Comparison of ENCODE assay signal across 9 cellular contexts in genomic region chr14:93186461-93186860, GRCh38. TPM values are rescaled to one million over a fixed set of nuclear protein-coding genes. Genes with fewer than 3 reads are reported as not detected.
DNase-seq lines count a peak whose midpoint lies in the region; ATAC-seq and TF ChIP-seq lines count a peak whose summit lies in the region.
"Had no signal": no experiment of that assay in that cellular context is flagged by ENCODE, and none has a peak within 500 bp of the region (broad histone marks: within the 10 kb centered on the region; RNA-seq: fewer than 3 reads in every experiment).

No MANE protein-coding gene starts in this region.

- H3K27ac Mint-ChIP-seq in activated naive CD4-positive, alpha-beta T cell treated with anti-CD3 and anti-CD28 coated beads for 36 hours = peak overlapping the region; percentile 44
- H3K27ac Mint-ChIP-seq in stimulated activated naive B cell treated with anti-CD40 and anti-IgM and Interleukin-4, amounts not matched to agents 10 μg/mL and 1 μg/mL and 100 μg/mL, for 72 hours = no peak overlapping the region

- in situ Hi-C loops in SK-MEL-5 (cut with HindIII; ENCODE audit: low pct_unique_long_range_greater_than_20kb, low sequenced_read_pairs) = no loop called here

- CTCF ChIA-PET in activated naive CD4-positive, alpha-beta T cell treated with anti-CD3 and anti-CD28 coated beads for 36 hours (lab: Charles Lee) = interaction anchor here (0.6 to 0.8 kb wide), 3 partner anchors 8 to 145 kb away, joined by 3 to 5 read pairs (median 5); no protein-coding TSS in a partner anchor

- H3K4me3 Mint-ChIP-seq in activated naive CD4-positive, alpha-beta T cell treated with anti-CD3 and anti-CD28 coated beads for 36 hours = peak overlapping the region; percentile 41
- peak overlapping the region; percentile 29 to 71 for H3K4me3 Mint-ChIP-seq in stimulated activated naive B cell treated with anti-CD40 and anti-IgM and Interleukin-4, amounts not matched to agents 10 μg/mL and 1 μg/mL and 100 μg/mL, for 72 hours

- peaks cover 42% of the 10 kb centered on the region for H3K4me1 Mint-ChIP-seq in activated naive CD4-positive, alpha-beta T cell treated with anti-CD3 and anti-CD28 coated beads for 36 hours (ENCODE audit: low read depth)
- H3K4me1 Mint-ChIP-seq in stimulated activated naive B cell treated with anti-CD40 and anti-IgM and Interleukin-4, amounts not matched to agents 10 μg/mL and 1 μg/mL and 100 μg/mL, for 72 hours = peaks cover 19 to 28% of the 10 kb centered on the region in 2 donors

- H3K27me3 Mint-ChIP-seq in activated naive CD4-positive, alpha-beta T cell treated with anti-CD3 and anti-CD28 coated beads for 36 hours (ENCODE audit: low read depth) = no peaks in the 10 kb centered on the region
- no peaks in the 10 kb centered on the region for H3K27me3 Mint-ChIP-seq in stimulated activated naive B cell treated with anti-CD40 and anti-IgM and Interleukin-4, amounts not matched to agents 10 μg/mL and 1 μg/mL and 100 μg/mL, for 72 hours

- peaks cover 15% of the 10 kb centered on the region for H3K36me3 Mint-ChIP-seq in activated naive CD4-positive, alpha-beta T cell treated with anti-CD3 and anti-CD28 coated beads for 36 hours (ENCODE audit: low read depth)
- peaks cover 8 to 22% of the 10 kb centered on the region in 2 donors for H3K36me3 Mint-ChIP-seq in stimulated activated naive B cell treated with anti-CD40 and anti-IgM and Interleukin-4, amounts not matched to agents 10 μg/mL and 1 μg/mL and 100 μg/mL, for 72 hours

- intact Hi-C loops in activated naive CD4-positive, alpha-beta T cell treated with anti-CD3 and anti-CD28 coated beads for 36 hours (cut with micrococcal nuclease) = loop anchor here (10.0 kb wide), 1 partner anchor 988 kb away; the partner anchor contains the start of gene PPP4R4

- no peak for DNase-seq in activated naive CD4-positive, alpha-beta T cell treated with anti-CD3 and anti-CD28 coated beads for 36 hours
- no peak for DNase-seq in activated naive CD4-positive, alpha-beta T cell treated with Interleukin-2 at 50 U/mL for 16 hours
- DNase-seq in SK-MEL-5 (ENCODE audit: low read depth, low spot score) = peak; percentile 77
- no peak for DNase-seq in epithelial cell of proximal tubule (ENCODE audit: low read depth)
- DNase-seq in stimulated activated naive B cell treated with anti-CD40 and anti-IgM and Interleukin-4, amounts not matched to agents 10 μg/mL and 1 μg/mL and 100 μg/mL, for 72 hours = no peak
- DNase-seq in SW 1271 (lab: John Stamatoyannopoulos, UW) = no peak
- no peak for DNase-seq in occipital lobe (lab: John Stamatoyannopoulos, UW)
- DNase-seq: NCI-H187 had no signal

- no peak for TF ChIP-seq CTCF in epithelial cell of proximal tubule (conservative IDR thresholded peaks at IDR 0.05; ENCODE audit: low read depth, low read length)

- H3K4me3 ChIP-seq in epithelial cell of proximal tubule (ENCODE audit: low read depth, low read length) = peak overlapping the region; percentile 98

- no peak for ATAC-seq in stimulated activated naive B cell treated with anti-CD40 and anti-IgM and Interleukin-4, amounts not matched to agents 10 μg/mL and 1 μg/mL and 100 μg/mL, for 72 hours (replicated peaks)
- ATAC-seq in GM19035 (IDR thresholded peaks at IDR 0.05; ENCODE audit: unreplicated experiment) = no peak

- no peaks in the 10 kb centered on the region for H3K9me3 Mint-ChIP-seq in activated naive CD4-positive, alpha-beta T cell treated with anti-CD3 and anti-CD28 coated beads for 36 hours
- H3K9me3 Mint-ChIP-seq in stimulated activated naive B cell treated with anti-CD40 and anti-IgM and Interleukin-4, amounts not matched to agents 10 μg/mL and 1 μg/mL and 100 μg/mL, for 72 hours = no peaks in the 10 kb centered on the region

RNA-seq across cellular contexts. Expression of gene LYSET, which starts 1.3 kb away (rescaled TPM):
- 10 to 100 TPM; 11.4 to 11.6 TPM for total RNA-seq in activated naive CD4-positive, alpha-beta T cell treated with anti-CD3 and anti-CD28 coated beads for 36 hours
- 127 and 135 TPM in 2 replicates for total RNA-seq in SK-MEL-5 (2014; rRNA removed; shearing (Covaris generic))
- polyA plus RNA-seq in SK-MEL-5 (2015; cell fraction: cytosol; rRNA removed) = 59.4 and 65.3 TPM in 2 replicates
- 27.2 and 34.7 TPM in 2 replicates for polyA plus RNA-seq in SK-MEL-5 (2015; cell fraction: nucleus; rRNA removed)
- total RNA-seq in epithelial cell of proximal tubule (3.3 and 13.1 TPM in 2 replicates), occipital lobe (8.6 TPM)

RNA-seq across cellular contexts. Expression of gene MOAP1, which starts 1.8 kb away (rescaled TPM):
- 10 to 100 TPM; 11.9 to 13.1 TPM for total RNA-seq in activated naive CD4-positive, alpha-beta T cell treated with anti-CD3 and anti-CD28 coated beads for 36 hours
- 82.9 and 91.5 TPM in 2 replicates for total RNA-seq in SK-MEL-5 (2014; rRNA removed; shearing (Covaris generic))
- polyA plus RNA-seq in SK-MEL-5 (2015; cell fraction: cytosol; rRNA removed) = 39.3 and 45.6 TPM in 2 replicates
- polyA plus RNA-seq in SK-MEL-5 (2015; cell fraction: nucleus; rRNA removed) = 29.8 and 30.5 TPM in 2 replicates
- 13.7 and 19.7 TPM in 2 replicates for total RNA-seq in epithelial cell of proximal tubule
- 70.3 TPM for total RNA-seq in occipital lobe

RNA-seq across cellular contexts. Expression of gene GON7, which starts 20.4 kb away (rescaled TPM):
- 1 to 10 TPM; 4.8 to 7.0 TPM for total RNA-seq in activated naive CD4-positive, alpha-beta T cell treated with anti-CD3 and anti-CD28 coated beads for 36 hours
- total RNA-seq in SK-MEL-5 (2014; rRNA removed; shearing (Covaris generic)) = 30.6 and 31.9 TPM in 2 replicates
- polyA plus RNA-seq in SK-MEL-5 (2015; cell fraction: cytosol; rRNA removed) = 20.6 and 22.0 TPM in 2 replicates
- polyA plus RNA-seq in SK-MEL-5 (2015; cell fraction: nucleus; rRNA removed) = 2.4 and 3.4 TPM in 2 replicates
- total RNA-seq in epithelial cell of proximal tubule (16.7 and 17.4 TPM in 2 replicates), occipital lobe (11.9 TPM)

RNA-seq across cellular contexts. Expression of gene UBR7, which starts 20.6 kb away (rescaled TPM):
- 10 to 100 TPM; 43.0 to 45.0 TPM for total RNA-seq in activated naive CD4-positive, alpha-beta T cell treated with anti-CD3 and anti-CD28 coated beads for 36 hours
- 28.0 and 36.6 TPM in 2 replicates for total RNA-seq in SK-MEL-5 (2014; rRNA removed; shearing (Covaris generic))
- polyA plus RNA-seq in SK-MEL-5 (2015; cell fraction: cytosol; rRNA removed) = 26.4 and 35.4 TPM in 2 replicates
- polyA plus RNA-seq in SK-MEL-5 (2015; cell fraction: nucleus; rRNA removed) = 12.5 and 17.4 TPM in 2 replicates
- total RNA-seq in epithelial cell of proximal tubule = 24.8 and 45.7 TPM in 2 replicates
- 56.6 TPM for total RNA-seq in occipital lobe
